In genomic region chr1:61190476-61191067, GRCh38 we compare ENCODE assay signal across 19 cellular contexts.
A peak's percentile ranks its signal among the peaks of the same experiment; 100 is the strongest.
DNase-seq lines count a peak whose midpoint lies in the region; ATAC-seq and TF ChIP-seq lines count a peak whose summit lies in the region.
"Had no signal": no experiment of that assay in that cellular context is flagged by ENCODE, and none has a peak within 500 bp of the region (broad histone marks: within the 10 kb centered on the region; RNA-seq: fewer than 3 reads in every experiment).

No MANE protein-coding gene starts in this region.

- H3K27me3 ChIP-seq in left ventricle myocardium inferior (ENCODE audit: low read depth) (no peaks in the 10 kb centered on the region), right cardiac atrium (ENCODE audit: control insufficient read depth, insufficient read depth) (no peaks in the 10 kb centered on the region), sigmoid colon (no peaks in the 10 kb centered on the region)

- 67% methylated on average over 1 of the region's 1 CpG for WGBS in right cardiac atrium
- WGBS in sigmoid colon, 2 donors: 48 to 74% methylated on average over 1 of the region's 1 CpG

- H3K36me3 Mint-ChIP-seq in stimulated activated naive B cell treated with anti-CD40 and anti-IgM and Interleukin-4, amounts not matched to agents 10 μg/mL and 1 μg/mL and 100 μg/mL, for 72 hours: no peaks in the 10 kb centered on the region

- H3K4me1 ChIP-seq in left ventricle myocardium inferior: peaks cover 94% of the 10 kb centered on the region
- peaks cover 8% of the 10 kb centered on the region for H3K4me1 ChIP-seq in right cardiac atrium (ENCODE audit: control insufficient read depth, insufficient read depth, low read length)
- peaks cover 0 to 72% (median 60%) of the 10 kb centered on the region in 4 donors for H3K4me1 ChIP-seq in sigmoid colon

- TF ChIP-seq CTCF in left ventricle myocardium inferior (IDR thresholded peaks at IDR 0.05; ENCODE audit: borderline replicate concordance) (no peak), fibroblast of pulmonary artery (IDR thresholded peaks at IDR 0.05; ENCODE audit: low read length, missing control alignments) (no peak), sigmoid colon (IDR thresholded peaks at IDR 0.05) (no peak)

- peak in 1 of 4 donors; percentile 13 for TF ChIP-seq EP300 in sigmoid colon (IDR thresholded peaks at IDR 0.05)

- ATAC-seq in right cardiac atrium (no peak), GM21737 (IDR thresholded peaks at IDR 0.05; ENCODE audit: unreplicated experiment) (no peak), GM19324 (IDR thresholded peaks at IDR 0.05; ENCODE audit: low FRiP score, unreplicated experiment) (no peak)
- no peak for ATAC-seq in stimulated activated naive B cell treated with anti-CD40 and anti-IgM and Interleukin-4, amounts not matched to agents 10 μg/mL and 1 μg/mL and 100 μg/mL, for 72 hours (replicated peaks)

- H3K4me3 ChIP-seq in left ventricle myocardium inferior: no peak overlapping the region
- no peak overlapping the region for H3K4me3 ChIP-seq in right cardiac atrium (ENCODE audit: low read length)
- H3K4me3 ChIP-seq in fibroblast of pulmonary artery (replicated peaks; ENCODE audit: low read depth, low read length): no peak overlapping the region
- no peak overlapping the region for H3K4me3 ChIP-seq in sigmoid colon
- H3K4me3 ChIP-seq: prostate gland had no signal

- no peak overlapping the region for H3K4me3 Mint-ChIP-seq in stimulated activated naive B cell treated with anti-CD40 and anti-IgM and Interleukin-4, amounts not matched to agents 10 μg/mL and 1 μg/mL and 100 μg/mL, for 72 hours
- H3K4me3 Mint-ChIP-seq: activated CD4-positive, alpha-beta T cell treated with anti-CD3 and anti-CD28 coated beads, Interleukin-2, amount 10 ng/mL, durations not matched to agents 7 days and 5 days; neural crest cell; T-helper 1 cell treated with Interleukin-12 subunit alpha and Interleukin-12 subunit beta and Interleukin-4 antibody, amounts not matched to agents 30 μg/mL and 1 μg/mL, for 36 hours had no signal

- peak overlapping the region; percentile 33 for H3K27ac ChIP-seq in left ventricle myocardium inferior (replicated peaks)
- H3K27ac ChIP-seq in right cardiac atrium (ENCODE audit: low read length): no peak overlapping the region
- peak overlapping the region; percentile 35 to 84 (median 58) for H3K27ac ChIP-seq in sigmoid colon
- H3K27ac ChIP-seq: C4-2B, prostate gland had no signal

- no peaks in the 10 kb centered on the region for H3K9me3 Mint-ChIP-seq in stimulated activated naive B cell treated with anti-CD40 and anti-IgM and Interleukin-4, amounts not matched to agents 10 μg/mL and 1 μg/mL and 100 μg/mL, for 72 hours
- H3K9me3 Mint-ChIP-seq: activated CD4-positive, alpha-beta T cell treated with anti-CD3 and anti-CD28 coated beads, Interleukin-2, amount 10 ng/mL, durations not matched to agents 7 days and 5 days; neural crest cell; T-helper 1 cell treated with Interleukin-12 subunit alpha and Interleukin-12 subunit beta and Interleukin-4 antibody, amounts not matched to agents 30 μg/mL and 1 μg/mL, for 36 hours had no signal

- intact Hi-C loops in left ventricle myocardium inferior (cut with micrococcal nuclease): no loop called here
- intact Hi-C loops in right cardiac atrium (cut with DNase I): loop anchor here in 1 of 4 donors (10.0 kb wide), 1 partner anchor 54 kb away; no protein-coding TSS in a partner anchor
- intact Hi-C loops in sigmoid colon (cut with DNase I): no loop called here

- DNase-seq in left ventricle myocardium inferior (no peak), right cardiac atrium (no peak), fibroblast of pulmonary artery (ENCODE audit: low read depth) (peak; percentile 36), sigmoid colon (no peak)
- no peak for DNase-seq in stimulated activated naive B cell treated with anti-CD40 and anti-IgM and Interleukin-4, amounts not matched to agents 10 μg/mL and 1 μg/mL and 100 μg/mL, for 72 hours
- no peak for DNase-seq in activated CD8-positive, alpha-beta memory T cell treated with anti-CD3 and anti-CD28 coated beads, Interleukin-2, amount 50 U/mL, for 4 hours
- DNase-seq: activated CD4-positive, alpha-beta T cell treated with anti-CD3 and anti-CD28 coated beads, Interleukin-2, amount 10 ng/mL, durations not matched to agents 7 days and 5 days; amniotic stem cell; DMS153; H7; kidney glomerular epithelial cell; NCI-H146; NCI-H774 had no signal

- no peak for TF ChIP-seq POLR2A in sigmoid colon (IDR thresholded peaks at IDR 0.05)

- peaks cover 0 to 8% of the 10 kb centered on the region in 2 donors for H3K27me3 Mint-ChIP-seq in stimulated activated naive B cell treated with anti-CD40 and anti-IgM and Interleukin-4, amounts not matched to agents 10 μg/mL and 1 μg/mL and 100 μg/mL, for 72 hours

- no peaks in the 10 kb centered on the region for H3K4me1 Mint-ChIP-seq in stimulated activated naive B cell treated with anti-CD40 and anti-IgM and Interleukin-4, amounts not matched to agents 10 μg/mL and 1 μg/mL and 100 μg/mL, for 72 hours
- H3K4me1 Mint-ChIP-seq: activated CD4-positive, alpha-beta T cell treated with anti-CD3 and anti-CD28 coated beads, Interleukin-2, amount 10 ng/mL, durations not matched to agents 7 days and 5 days had no signal

- H3K27ac Mint-ChIP-seq in stimulated activated naive B cell treated with anti-CD40 and anti-IgM and Interleukin-4, amounts not matched to agents 10 μg/mL and 1 μg/mL and 100 μg/mL, for 72 hours: no peak overlapping the region
- H3K27ac Mint-ChIP-seq: activated CD4-positive, alpha-beta T cell treated with anti-CD3 and anti-CD28 coated beads, Interleukin-2, amount 10 ng/mL, durations not matched to agents 7 days and 5 days; T-helper 1 cell treated with Interleukin-12 subunit alpha and Interleukin-12 subunit beta and Interleukin-4 antibody, amounts not matched to agents 30 μg/mL and 1 μg/mL, for 36 hours had no signal

- H3K36me3 ChIP-seq in left ventricle myocardium inferior (no peaks in the 10 kb centered on the region), sigmoid colon (no peaks in the 10 kb centered on the region)
- H3K36me3 ChIP-seq: prostate gland had no signal

- H3K9me3 ChIP-seq in left ventricle myocardium inferior (replicated peaks) (no peaks in the 10 kb centered on the region), right cardiac atrium (ENCODE audit: control insufficient read depth, low read length) (no peaks in the 10 kb centered on the region), sigmoid colon (no peaks in the 10 kb centered on the region)
- H3K9me3 ChIP-seq: prostate gland had no signal
